18 cellular contexts compared by ENCODE assay signal in the genomic region with DNA sequence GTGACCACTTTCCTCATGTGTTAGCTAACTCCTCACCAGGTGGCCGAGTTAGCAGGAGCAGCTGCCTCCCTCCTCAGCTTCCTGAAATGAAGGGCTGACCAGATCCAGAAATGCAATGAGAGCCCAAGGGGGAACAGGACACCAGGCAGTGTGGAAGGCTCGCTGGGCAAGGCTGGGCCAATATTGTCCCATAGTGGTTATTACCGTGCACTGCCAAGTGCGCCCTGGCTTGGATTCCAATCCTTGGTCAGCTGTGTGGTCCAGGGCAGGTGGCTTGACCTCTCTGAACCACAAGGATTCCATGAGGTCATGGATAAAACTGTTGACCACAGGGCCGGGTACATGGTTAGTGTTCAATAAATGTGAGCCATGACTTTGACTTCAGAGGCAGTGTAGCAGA. TPM values are rescaled to one million over a fixed set of nuclear protein-coding genes. Genes with fewer than 3 reads are reported as not detected.
DNase-seq lines count a peak whose midpoint lies in the region; ATAC-seq, FAIRE-seq and TF ChIP-seq lines count a peak whose summit lies in the region.
"Had no signal": no experiment of that assay in that cellular context is flagged by ENCODE, and none has a peak within 500 bp of the region (broad histone marks: within the 10 kb centered on the region; RNA-seq: fewer than 3 reads in every experiment).

No MANE protein-coding gene starts in this region.

- H3K36me3 ChIP-seq in endodermal cell (ENCODE audit: control insufficient read depth, insufficient read depth, low read length): no peaks in the 10 kb centered on the region
- H3K36me3 ChIP-seq in trophoblast cell (ENCODE audit: control insufficient read depth in 1 of 2, insufficient read depth in 2 of 2, low read length in 2 of 2): no peaks in the 10 kb centered on the region
- no peaks in the 10 kb centered on the region for H3K36me3 ChIP-seq in tibial artery
- H3K36me3 ChIP-seq: BLaER1 had no signal

- H3K27me3 Mint-ChIP-seq in endodermal cell (ENCODE audit: insufficient read depth): peaks cover 42% of the 10 kb centered on the region

- H2BK12ac ChIP-seq in trophoblast cell (ENCODE audit: low read length): peak overlapping the region; percentile 90

- H2AK5ac ChIP-seq in trophoblast cell (ENCODE audit: low read length): peak overlapping the region; percentile 85

- peaks cover 50% of the 10 kb centered on the region for H3K79me1 ChIP-seq in trophoblast cell (ENCODE audit: low read length)

- no peak for TF ChIP-seq POLR2A in GM18505 (IDR thresholded peaks at IDR 0.05; ENCODE audit: borderline replicate concordance, extremely low read depth, insufficient read depth, insufficient read length)

- H3K27me3 ChIP-seq in endodermal cell (ENCODE audit: control insufficient read depth, insufficient read depth, low read length, poor library complexity, severe bottlenecking): peaks cover 8% of the 10 kb centered on the region
- H3K27me3 ChIP-seq in trophoblast cell (ENCODE audit: insufficient read depth, low read length): no peaks in the 10 kb centered on the region
- no peaks in the 10 kb centered on the region for H3K27me3 ChIP-seq in tibial artery

- H3K14ac ChIP-seq in trophoblast cell (ENCODE audit: low read length): peak overlapping the region; percentile 60

- H2BK5ac ChIP-seq in trophoblast cell (ENCODE audit: low read depth, low read length, poor library complexity): peak overlapping the region; percentile 50

- H3K9ac ChIP-seq in endodermal cell (ENCODE audit: extremely low read depth, low read length, poor library complexity, severe bottlenecking): no peak overlapping the region
- no peak overlapping the region for H3K9ac ChIP-seq in trophoblast cell (ENCODE audit: low read length)
- H3K9ac ChIP-seq: BLaER1, KMS-11 had no signal

- peak overlapping the region; percentile 74 for H2BK120ac ChIP-seq in trophoblast cell (ENCODE audit: insufficient read depth, low read length, poor library complexity)

- peaks cover 31% of the 10 kb centered on the region for H3K4me1 Mint-ChIP-seq in endodermal cell
- H3K4me1 Mint-ChIP-seq: CD8-positive, alpha-beta memory T cell had no signal

- H4K91ac ChIP-seq in trophoblast cell (ENCODE audit: low read depth, low read length): peak overlapping the region; percentile 79

- peaks cover 27% of the 10 kb centered on the region for H3K4me1 ChIP-seq in endodermal cell (ENCODE audit: control insufficient read depth, insufficient read depth, low read length)
- H3K4me1 ChIP-seq in trophoblast cell (ENCODE audit: control insufficient read depth in 1 of 2, insufficient read depth in 2 of 2, low read length in 2 of 2): peaks cover 35 to 40% of the 10 kb centered on the region in 2 experiments
- H3K4me1 ChIP-seq in tibial artery: peaks cover 3 to 31% (median 23%) of the 10 kb centered on the region in 4 donors

- TF ChIP-seq CTCF in endodermal cell (conservative IDR thresholded peaks at IDR 0.05) (no peak), tibial artery (IDR thresholded peaks at IDR 0.05) (no peak)

- DNase-seq in RCC 7860 (ENCODE audit: low spot score) (peak; percentile 15), endodermal cell (no peak), trophoblast cell (no peak), tibial artery (no peak)
- no peak for DNase-seq in stimulated activated naive CD8-positive, alpha-beta T cell treated with anti-CD3 and anti-CD28 coated beads, Interleukin-15, Interleukin-2, amounts not matched to agents 100 U/mL and 50 U/mL, for 24 hours
- DNase-seq: CD8-positive, alpha-beta memory T cell; HFFc6; MM.1S; NCI-H1417; NCI-H1930; NCI-H2171; NCI-H82; Right ventricle myocardium superior had no signal

- no peaks in the 10 kb centered on the region for H3K9me3 ChIP-seq in endodermal cell (ENCODE audit: control insufficient read depth, low read length)
- H3K9me3 ChIP-seq in trophoblast cell (ENCODE audit: insufficient read depth, low read depth, low read length): no peaks in the 10 kb centered on the region
- no peaks in the 10 kb centered on the region for H3K9me3 ChIP-seq in tibial artery
- H3K9me3 ChIP-seq: BLaER1 had no signal

- no peaks in the 10 kb centered on the region for H3K36me3 Mint-ChIP-seq in endodermal cell (ENCODE audit: low read depth)
- H3K36me3 Mint-ChIP-seq: CD8-positive, alpha-beta memory T cell had no signal

- peaks cover 12% of the 10 kb centered on the region for H3K79me2 ChIP-seq in trophoblast cell (ENCODE audit: control insufficient read depth, insufficient read depth, low read length, poor library complexity)

- 75 to 79% methylated on average over 4 to 5 of the region's 5 CpGs for WGBS in endodermal cell (ENCODE audit: insufficient coverage in 1 of 2, insufficient read length in 1 of 2), 2 experiments
- WGBS in trophoblast cell (ENCODE audit: extremely low coverage, insufficient coverage, insufficient read length): no CpG with 5 or more reads among the region's 5 CpGs

- no peak overlapping the region for H3K4me3 ChIP-seq in endodermal cell (ENCODE audit: low read length)
- H3K4me3 ChIP-seq in trophoblast cell (ENCODE audit: low read depth, low read length): no peak overlapping the region
- no peak overlapping the region for H3K4me3 ChIP-seq in tibial artery
- H3K4me3 ChIP-seq: BLaER1, GM23338 had no signal

- H3K4ac ChIP-seq in trophoblast cell (ENCODE audit: low read depth, low read length): peak overlapping the region; percentile 44

- no peaks in the 10 kb centered on the region for H3K9me3 Mint-ChIP-seq in endodermal cell
- H3K9me3 Mint-ChIP-seq: GM23338, HFFc6 had no signal

- H3K27ac ChIP-seq in endodermal cell (ENCODE audit: low read depth, low read length): no peak overlapping the region
- no peak overlapping the region for H3K27ac ChIP-seq in trophoblast cell (ENCODE audit: low read depth, low read length)
- H3K27ac ChIP-seq in tibial artery: peak overlapping the region; percentile 97 to 98
- H3K27ac ChIP-seq: BLaER1, KMS-11 had no signal

- H2AFZ ChIP-seq in trophoblast cell (ENCODE audit: insufficient read depth, low read length, poor library complexity): no peak overlapping the region
- H2AFZ ChIP-seq: GM23338 had no signal

- H3K27ac Mint-ChIP-seq in endodermal cell: peak overlapping the region; percentile 48
- H3K27ac Mint-ChIP-seq: CD8-positive, alpha-beta memory T cell; GM23338; HFFc6 had no signal

- no peak for FAIRE-seq in RCC 7860 (lab: Jason Lieb, UNC)

- peak overlapping the region; percentile 54 for H3K18ac ChIP-seq in trophoblast cell (ENCODE audit: low read length)

- H4K8ac ChIP-seq in trophoblast cell (ENCODE audit: low read depth, low read length): peak overlapping the region; percentile 63

- intact Hi-C loops in tibial artery (cut with DNase I; ENCODE audit: low total_unique reads): no loop called here

- H3K23ac ChIP-seq in trophoblast cell (ENCODE audit: low read length): no peak overlapping the region

- ATAC-seq in stimulated activated naive CD8-positive, alpha-beta T cell treated with anti-CD3 and anti-CD28 coated beads, Interleukin-15, Interleukin-2, amounts not matched to agents 100 U/mL and 50 U/mL, for 24 hours: no peak
- ATAC-seq in GM18505 (IDR thresholded peaks at IDR 0.05; ENCODE audit: unreplicated experiment) (no peak), HG03025 (IDR thresholded peaks at IDR 0.05; ENCODE audit: low FRiP score, unreplicated experiment) (no peak)
- ATAC-seq: GM23338 had no signal

- no peak overlapping the region for H3K4me3 Mint-ChIP-seq in endodermal cell
- H3K4me3 Mint-ChIP-seq: CD8-positive, alpha-beta memory T cell; GM23338 had no signal

- H3K4me2 ChIP-seq in trophoblast cell (ENCODE audit: low read length): no peak overlapping the region
- H3K4me2 ChIP-seq: BLaER1, GM23338, KMS-11 had no signal

- H4K12ac ChIP-seq in trophoblast cell (ENCODE audit: low read depth, low read length): no peak overlapping the region

RNA-seq across cellular contexts. Expression of a gene that starts 3.6 kb away (rescaled TPM):
- 10 to 100 TPM in 1 of 2 donors, 1 to 10 TPM in 1; 9.7 to 10.4 TPM for total RNA-seq in endodermal cell
- 5.5 TPM for polyA plus RNA-seq in endodermal cell (2013, experiment 1 of 2)
- 7.6 TPM for polyA plus RNA-seq in endodermal cell (2013, experiment 2 of 2)
- polyA plus RNA-seq in trophoblast cell (2013): 373 and 404 TPM in 2 replicates
- total RNA-seq: CD8-positive, alpha-beta memory T cell had no signal
- polyA plus RNA-seq: CD8-positive, alpha-beta memory T cell had no signal

Comparison
In these comparisons a context has a peak if more than half of its experiments do, and no peak if none do; other contexts are left out.
1. H3K27ac ChIP-seq: peak in tibial artery (2 of 2); none in endodermal cell (single experiment) and trophoblast cell (single experiment).